Comparison of ENCODE assay signal across 8 cellular contexts in genomic region chr17:57662644-57663308, GRCh38.
DNase-seq lines count a peak whose midpoint lies in the region; ATAC-seq and TF ChIP-seq lines count a peak whose summit lies in the region.

No MANE protein-coding gene starts in this region.

- no peak for TF ChIP-seq CTCF in lower lobe of right lung (IDR thresholded peaks at IDR 0.05)

- intact Hi-C loops in lower lobe of right lung (cut with DNase I) = no loop called here

- DNase-seq in AG08396 (ENCODE audit: low spot score) (peak; percentile 99), H7 (peak; percentile 98), NCI-H2196 treated with DMSO at 0.1 percent for 48 hours (lab: John Stamatoyannopoulos, UW; ENCODE audit: unreplicated experiment) (peak; percentile 97), epidermal melanocyte (ENCODE audit: insufficient read length, low spot score) (peak; percentile 71), lower lobe of right lung (peak; percentile 93)
- peak; percentile 12 to 17 for DNase-seq in activated CD4-positive, alpha-beta T cell treated with anti-CD3 and anti-CD28 coated beads for 4 hours
- DNase-seq in stimulated activated CD4-positive, alpha-beta T cell treated with anti-CD3 and anti-CD28 coated beads, TNF-alpha, amount 100 ng/mL, for 48 hours (ENCODE audit: low read depth in 3 of 3) = peak in 2 of 3 donors; percentile 12 to 19

- H3K4me3 ChIP-seq in H7 (ENCODE audit: insufficient read depth, low read depth, low read length) = peak overlapping the region; percentile 39
- peak overlapping the region; percentile 45 for H3K4me3 ChIP-seq in lower lobe of right lung

- H3K27me3 ChIP-seq in H7 (ENCODE audit: control insufficient read depth, insufficient read depth, low read length) (no peaks in the 10 kb centered on the region), lower lobe of right lung (ENCODE audit: low read depth) (no peaks in the 10 kb centered on the region)

- peaks cover 18% of the 10 kb centered on the region for H3K4me1 ChIP-seq in lower lobe of right lung

- H3K27ac ChIP-seq in lower lobe of right lung = peak overlapping the region; percentile 56

- ATAC-seq in lower lobe of right lung (peak; percentile 98), HG02970 (IDR thresholded peaks at IDR 0.05; ENCODE audit: low FRiP score, unreplicated experiment) (no peak)

- H3K9me3 ChIP-seq in lower lobe of right lung = no peaks in the 10 kb centered on the region

- H3K36me3 ChIP-seq in H7 (replicated peaks; ENCODE audit: control insufficient read depth, insufficient read depth, low read length) (no peaks in the 10 kb centered on the region), lower lobe of right lung (no peaks in the 10 kb centered on the region)

Comparison
In these comparisons a context has a peak if more than half of its experiments do, and no peak if none do; other contexts are left out.
1. DNase-seq: peak in every context shown above with its lines; median percentile 99 in AG08396; 98 in H7; 97 in NCI-H2196 treated with DMSO at 0.1 percent for 48 hours; 93 in lower lobe of right lung; 71 in epidermal melanocyte; 16 in stimulated activated CD4-positive, alpha-beta T cell treated with anti-CD3 and anti-CD28 coated beads, TNF-alpha, amount 100 ng/mL, for 48 hours; 14 in activated CD4-positive, alpha-beta T cell treated with anti-CD3 and anti-CD28 coated beads for 4 hours.